In the genomic region with DNA sequence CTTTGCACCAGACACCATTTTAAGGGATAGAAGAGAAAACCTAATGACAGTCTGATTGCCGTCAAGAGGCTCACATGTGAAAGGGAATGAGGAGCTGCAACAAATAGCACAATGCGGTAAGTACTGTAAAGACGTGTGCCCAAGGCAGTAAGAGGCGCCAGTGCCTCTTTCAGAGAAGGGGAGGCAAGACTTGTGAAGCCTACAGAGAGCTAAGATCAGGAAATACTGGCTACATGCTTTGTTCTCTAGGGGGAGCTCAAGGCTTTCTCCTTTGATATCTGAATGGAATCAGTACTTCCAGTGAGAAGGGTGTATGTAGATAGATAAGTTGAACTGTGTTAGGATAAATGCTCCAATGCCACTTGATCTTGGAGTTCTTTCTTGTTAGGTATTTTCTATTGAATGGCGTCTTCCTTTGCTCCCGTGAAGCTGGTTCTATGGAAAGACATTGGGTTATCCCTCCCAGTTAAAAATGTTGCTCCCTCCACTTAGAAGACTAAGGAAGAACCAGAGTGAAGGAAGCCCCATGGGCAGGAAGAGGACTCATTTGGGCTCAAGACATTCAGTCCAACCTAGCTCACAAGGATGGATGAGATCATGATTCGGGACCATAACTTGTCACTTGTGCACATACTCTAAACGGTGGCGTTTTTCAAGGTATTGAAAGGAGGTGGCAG, we compare ENCODE assay signal across 8 cellular contexts. TPM values are rescaled to one million over a fixed set of nuclear protein-coding genes. Genes with fewer than 3 reads are reported as not detected.
DNase-seq lines count a peak whose midpoint lies in the region; ATAC-seq and TF ChIP-seq lines count a peak whose summit lies in the region.

No MANE protein-coding gene starts in this region.

- H3K4me1 ChIP-seq in adipocyte (ENCODE audit: control insufficient read depth, insufficient read depth, low read length), result peaks cover 32% of the 10 kb centered on the region

- H3K27me3 ChIP-seq in adipocyte (replicated peaks; ENCODE audit: control insufficient read depth, insufficient read depth, low read length), result peaks cover 16% of the 10 kb centered on the region

- intact Hi-C loops in left cardiac atrium (cut with DNase I) (loop anchor here in 1 of 2 donors (5.0 kb wide), 1 partner anchor 68 kb away; no protein-coding TSS in a partner anchor), posterior vena cava (cut with DNase I) (loop anchor here in 1 of 2 donors (2.0 kb wide), 1 partner anchor 70 kb away; no protein-coding TSS in a partner anchor)

- peak; percentile 88 for DNase-seq in ELR (ENCODE audit: low read depth)
- DNase-seq in GM20000 (ENCODE audit: low spot score), result peak; percentile 53
- peak; percentile 81 for DNase-seq in NCI-H460 (ENCODE audit: extremely low read depth, low read depth)
- DNase-seq in adipocyte (ENCODE audit: low read depth), result peak; percentile 92
- no peak for DNase-seq in left cardiac atrium
- peak; percentile 51 for DNase-seq in retinal pigment epithelial cell (ENCODE audit: low read depth)
- DNase-seq in posterior vena cava (ENCODE audit: low spot score), result no peak

- H3K4me3 ChIP-seq in adipocyte (ENCODE audit: low read length), result no peak overlapping the region
- H3K4me3 ChIP-seq in retinal pigment epithelial cell (ENCODE audit: low read length), result no peak overlapping the region

- H3K36me3 ChIP-seq in adipocyte (ENCODE audit: control insufficient read depth, insufficient read depth, low read length, severe bottlenecking), result no peaks in the 10 kb centered on the region

- ATAC-seq in HG03469 (IDR thresholded peaks at IDR 0.05; ENCODE audit: unreplicated experiment) (peak; percentile 84), left cardiac atrium (peak; percentile 84 to 92)

- no peaks in the 10 kb centered on the region for H3K9me3 ChIP-seq in adipocyte (ENCODE audit: control insufficient read depth, low read length)

- H3K9ac ChIP-seq in adipocyte (ENCODE audit: low read length), result no peak overlapping the region

- TF ChIP-seq CTCF in GM20000 (IDR thresholded peaks at IDR 0.05; ENCODE audit: extremely low read depth, missing control alignments), result peak; percentile 53
- TF ChIP-seq CTCF in retinal pigment epithelial cell (conservative IDR thresholded peaks at IDR 0.05; ENCODE audit: low read depth, low read length), result peak; percentile 92

RNA-seq across cellular contexts. Expression of a gene that starts 23.5 kb away (rescaled TPM):
- total RNA-seq in NCI-H460 (2014; rRNA removed; shearing (Covaris generic)), result not detected in 2 replicates
- polyA plus RNA-seq in NCI-H460 (2014; cell fraction: nucleus; rRNA removed), result not detected in 2 replicates
- total RNA-seq in left cardiac atrium (1 to 10 TPM in 1 of 2 donors, under 1 TPM in 1; 0.53 to 1.4 TPM), posterior vena cava (under 1 TPM in 1 of 2 donors, not detected in 1; 0.24 TPM)

Comparison
In these comparisons a context has a peak if more than half of its experiments do, and no peak if none do; other contexts are left out.
1. DNase-seq: peak in ELR (single experiment), GM20000 (single experiment), NCI-H460 (single experiment), adipocyte (single experiment) and retinal pigment epithelial cell (single experiment); none in left cardiac atrium (single experiment) and posterior vena cava (single experiment).